In the genomic region with DNA sequence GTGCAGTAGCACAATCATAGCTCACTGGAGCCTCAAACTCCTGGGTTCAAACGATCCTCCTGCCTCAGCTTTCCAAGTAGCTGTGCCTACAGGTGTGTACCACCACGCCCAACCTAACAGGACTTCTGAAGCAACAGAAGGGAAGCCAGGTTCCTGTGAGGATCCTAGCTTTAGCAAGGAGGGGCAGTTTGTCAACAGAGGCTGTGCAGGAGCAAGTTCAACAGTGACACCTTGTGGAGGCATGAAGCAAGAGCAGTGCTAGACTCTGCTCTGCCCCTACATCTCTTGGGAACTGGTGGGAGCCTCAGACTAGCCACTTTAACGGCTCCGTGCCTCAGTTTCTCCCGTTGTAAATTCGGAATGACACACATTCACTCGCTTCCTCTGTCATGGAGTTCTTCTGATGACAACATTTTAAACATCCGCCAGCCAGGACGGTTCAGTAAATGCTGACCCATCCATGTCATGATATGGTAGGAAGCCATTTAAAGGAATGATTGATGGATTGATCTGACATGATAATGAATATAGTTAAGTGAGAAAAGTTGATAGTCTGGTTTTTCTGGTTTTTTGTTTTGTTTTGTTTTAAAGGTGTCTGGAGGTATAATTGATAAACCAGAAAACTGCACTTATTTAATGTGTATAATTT, we compare ENCODE assay signal across 1 cellular context.
TF ChIP-seq lines count a peak whose summit lies in the region.

No MANE protein-coding gene starts in this region.

TF ChIP-seq in HepG2, 621 proteins besides CTCF, POLR2A, EP300 and RAD21 (continued from another document and continues in another):
- TF ChIP-seq, protein P1, sequence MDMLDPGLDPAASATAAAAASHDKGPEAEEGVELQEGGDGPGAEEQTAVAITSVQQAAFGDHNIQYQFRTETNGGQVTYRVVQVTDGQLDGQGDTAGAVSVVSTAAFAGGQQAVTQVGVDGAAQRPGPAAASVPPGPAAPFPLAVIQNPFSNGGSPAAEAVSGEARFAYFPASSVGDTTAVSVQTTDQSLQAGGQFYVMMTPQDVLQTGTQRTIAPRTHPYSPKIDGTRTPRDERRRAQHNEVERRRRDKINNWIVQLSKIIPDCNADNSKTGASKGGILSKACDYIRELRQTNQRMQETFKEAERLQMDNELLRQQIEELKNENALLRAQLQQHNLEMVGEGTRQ (IDR thresholded peaks at IDR 0.05; ENCODE audit: low read depth, low read length), result no peak
- TF ChIP-seq, protein P1 (CRISPR knock-in tag; IDR thresholded peaks at IDR 0.05; ENCODE audit: borderline replicate concordance), result no peak
- TF ChIP-seq ZNF709 (CRISPR knock-in tag; IDR thresholded peaks at IDR 0.05) (no peak), SKI (IDR thresholded peaks at IDR 0.05; ENCODE audit: partially characterized antibody) (no peak), MXI1 (IDR thresholded peaks at IDR 0.05; ENCODE audit: borderline replicate concordance, low read depth, low read length) (no peak), ARNT2 (CRISPR knock-in tag; IDR thresholded peaks at IDR 0.05; ENCODE audit: low read depth) (no peak), SMAD1 (CRISPR knock-in tag; IDR thresholded peaks at IDR 0.05; ENCODE audit: borderline replicate concordance, low read depth) (no peak), ZNF350 (CRISPR knock-in tag; IDR thresholded peaks at IDR 0.05; ENCODE audit: borderline replicate concordance, low read depth) (no peak), SMAD3 (CRISPR knock-in tag; IDR thresholded peaks at IDR 0.05) (no peak), JUN (CRISPR knock-in tag; IDR thresholded peaks at IDR 0.05) (no peak), FOXK1 (CRISPR knock-in tag; IDR thresholded peaks at IDR 0.05; ENCODE audit: borderline replicate concordance, low read depth) (no peak), ZNF792 (CRISPR knock-in tag; IDR thresholded peaks at IDR 0.05) (no peak), RCOR2 (CRISPR knock-in tag; IDR thresholded peaks at IDR 0.05) (0 out of 2 replicates have a peak, but pooled peaks have one; percentile 26), ZNF713 (CRISPR knock-in tag; IDR thresholded peaks at IDR 0.05) (no peak), PRPF4 (IDR thresholded peaks at IDR 0.05; ENCODE audit: low read depth, low read length, poor library complexity, severe bottlenecking) (no peak), NFKB2 (CRISPR knock-in tag; IDR thresholded peaks at IDR 0.05; ENCODE audit: borderline replicate concordance) (no peak), BRD4 (CRISPR knock-in tag; IDR thresholded peaks at IDR 0.05) (no peak), KLF11 (CRISPR knock-in tag; IDR thresholded peaks at IDR 0.05) (no peak), SOX13 (IDR thresholded peaks at IDR 0.05) (no peak), SOX13 (CRISPR knock-in tag; conservative IDR thresholded peaks at IDR 0.05 in 1 of 2, IDR thresholded peaks at IDR 0.05 in 1 of 2) (no peak), ZNF552 (CRISPR knock-in tag; IDR thresholded peaks at IDR 0.05; ENCODE audit: borderline replicate concordance) (no peak), ZNF660 (CRISPR knock-in tag; IDR thresholded peaks at IDR 0.05; ENCODE audit: borderline replicate concordance, low read depth) (no peak), MBNL3 (CRISPR knock-in tag; conservative IDR thresholded peaks at IDR 0.05) (no peak), TOPORS (CRISPR knock-in tag; IDR thresholded peaks at IDR 0.05) (peak; percentile 99), CEBPG (CRISPR knock-in tag; IDR thresholded peaks at IDR 0.05) (peak; percentile 48), SAFB2 (CRISPR knock-in tag; IDR thresholded peaks at IDR 0.05; ENCODE audit: borderline replicate concordance, low read depth) (no peak), LCORL (IDR thresholded peaks at IDR 0.05) (no peak), LCORL (CRISPR knock-in tag; IDR thresholded peaks at IDR 0.05) (no peak; the same call in 1 of the 2 replicates), ATM (IDR thresholded peaks at IDR 0.05; ENCODE audit: borderline replicate concordance) (no peak), RBAK (CRISPR knock-in tag; IDR thresholded peaks at IDR 0.05) (no peak), NFRKB (IDR thresholded peaks at IDR 0.05) (no peak), HOXA7 (CRISPR knock-in tag; IDR thresholded peaks at IDR 0.05) (no peak), ARHGAP35 (CRISPR knock-in tag; IDR thresholded peaks at IDR 0.05; ENCODE audit: borderline replicate concordance) (peak; percentile 68; the same call in 1 of the 2 replicates)
- TF ChIP-seq, protein P2, sequence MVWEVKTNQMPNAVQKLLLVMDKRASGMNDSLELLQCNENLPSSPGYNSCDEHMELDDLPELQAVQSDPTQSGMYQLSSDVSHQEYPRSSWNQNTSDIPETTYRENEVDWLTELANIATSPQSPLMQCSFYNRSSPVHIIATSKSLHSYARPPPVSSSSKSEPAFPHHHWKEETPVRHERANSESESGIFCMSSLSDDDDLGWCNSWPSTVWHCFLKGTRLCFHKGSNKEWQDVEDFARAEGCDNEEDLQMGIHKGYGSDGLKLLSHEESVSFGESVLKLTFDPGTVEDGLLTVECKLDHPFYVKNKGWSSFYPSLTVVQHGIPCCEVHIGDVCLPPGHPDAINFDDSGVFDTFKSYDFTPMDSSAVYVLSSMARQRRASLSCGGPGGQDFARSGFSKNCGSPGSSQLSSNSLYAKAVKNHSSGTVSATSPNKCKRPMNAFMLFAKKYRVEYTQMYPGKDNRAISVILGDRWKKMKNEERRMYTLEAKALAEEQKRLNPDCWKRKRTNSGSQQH (CRISPR knock-in tag; IDR thresholded peaks at IDR 0.05; ENCODE audit: low read depth), result no peak
- TF ChIP-seq, protein P3, sequence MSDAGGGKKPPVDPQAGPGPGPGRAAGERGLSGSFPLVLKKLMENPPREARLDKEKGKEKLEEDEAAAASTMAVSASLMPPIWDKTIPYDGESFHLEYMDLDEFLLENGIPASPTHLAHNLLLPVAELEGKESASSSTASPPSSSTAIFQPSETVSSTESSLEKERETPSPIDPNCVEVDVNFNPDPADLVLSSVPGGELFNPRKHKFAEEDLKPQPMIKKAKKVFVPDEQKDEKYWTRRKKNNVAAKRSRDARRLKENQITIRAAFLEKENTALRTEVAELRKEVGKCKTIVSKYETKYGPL (CRISPR knock-in tag; IDR thresholded peaks at IDR 0.05), result no peak
- TF ChIP-seq, protein P4, sequence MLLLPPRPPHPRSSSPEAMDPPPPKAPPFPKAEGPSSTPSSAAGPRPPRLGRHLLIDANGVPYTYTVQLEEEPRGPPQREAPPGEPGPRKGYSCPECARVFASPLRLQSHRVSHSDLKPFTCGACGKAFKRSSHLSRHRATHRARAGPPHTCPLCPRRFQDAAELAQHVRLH (CRISPR knock-in tag; IDR thresholded peaks at IDR 0.05; ENCODE audit: borderline replicate concordance, low read depth), result no peak
- TF ChIP-seq, protein P5, sequence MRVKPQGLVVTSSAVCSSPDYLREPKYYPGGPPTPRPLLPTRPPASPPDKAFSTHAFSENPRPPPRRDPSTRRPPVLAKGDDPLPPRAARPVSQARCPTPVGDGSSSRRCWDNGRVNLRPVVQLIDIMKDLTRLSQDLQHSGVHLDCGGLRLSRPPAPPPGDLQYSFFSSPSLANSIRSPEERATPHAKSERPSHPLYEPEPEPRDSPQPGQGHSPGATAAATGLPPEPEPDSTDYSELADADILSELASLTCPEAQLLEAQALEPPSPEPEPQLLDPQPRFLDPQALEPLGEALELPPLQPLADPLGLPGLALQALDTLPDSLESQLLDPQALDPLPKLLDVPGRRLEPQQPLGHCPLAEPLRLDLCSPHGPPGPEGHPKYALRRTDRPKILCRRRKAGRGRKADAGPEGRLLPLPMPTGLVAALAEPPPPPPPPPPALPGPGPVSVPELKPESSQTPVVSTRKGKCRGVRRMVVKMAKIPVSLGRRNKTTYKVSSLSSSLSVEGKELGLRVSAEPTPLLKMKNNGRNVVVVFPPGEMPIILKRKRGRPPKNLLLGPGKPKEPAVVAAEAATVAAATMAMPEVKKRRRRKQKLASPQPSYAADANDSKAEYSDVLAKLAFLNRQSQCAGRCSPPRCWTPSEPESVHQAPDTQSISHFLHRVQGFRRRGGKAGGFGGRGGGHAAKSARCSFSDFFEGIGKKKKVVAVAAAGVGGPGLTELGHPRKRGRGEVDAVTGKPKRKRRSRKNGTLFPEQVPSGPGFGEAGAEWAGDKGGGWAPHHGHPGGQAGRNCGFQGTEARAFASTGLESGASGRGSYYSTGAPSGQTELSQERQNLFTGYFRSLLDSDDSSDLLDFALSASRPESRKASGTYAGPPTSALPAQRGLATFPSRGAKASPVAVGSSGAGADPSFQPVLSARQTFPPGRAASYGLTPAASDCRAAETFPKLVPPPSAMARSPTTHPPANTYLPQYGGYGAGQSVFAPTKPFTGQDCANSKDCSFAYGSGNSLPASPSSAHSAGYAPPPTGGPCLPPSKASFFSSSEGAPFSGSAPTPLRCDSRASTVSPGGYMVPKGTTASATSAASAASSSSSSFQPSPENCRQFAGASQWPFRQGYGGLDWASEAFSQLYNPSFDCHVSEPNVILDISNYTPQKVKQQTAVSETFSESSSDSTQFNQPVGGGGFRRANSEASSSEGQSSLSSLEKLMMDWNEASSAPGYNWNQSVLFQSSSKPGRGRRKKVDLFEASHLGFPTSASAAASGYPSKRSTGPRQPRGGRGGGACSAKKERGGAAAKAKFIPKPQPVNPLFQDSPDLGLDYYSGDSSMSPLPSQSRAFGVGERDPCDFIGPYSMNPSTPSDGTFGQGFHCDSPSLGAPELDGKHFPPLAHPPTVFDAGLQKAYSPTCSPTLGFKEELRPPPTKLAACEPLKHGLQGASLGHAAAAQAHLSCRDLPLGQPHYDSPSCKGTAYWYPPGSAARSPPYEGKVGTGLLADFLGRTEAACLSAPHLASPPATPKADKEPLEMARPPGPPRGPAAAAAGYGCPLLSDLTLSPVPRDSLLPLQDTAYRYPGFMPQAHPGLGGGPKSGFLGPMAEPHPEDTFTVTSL (CRISPR knock-in tag; IDR thresholded peaks at IDR 0.05; ENCODE audit: borderline replicate concordance), result no peak
- TF ChIP-seq, protein P6, sequence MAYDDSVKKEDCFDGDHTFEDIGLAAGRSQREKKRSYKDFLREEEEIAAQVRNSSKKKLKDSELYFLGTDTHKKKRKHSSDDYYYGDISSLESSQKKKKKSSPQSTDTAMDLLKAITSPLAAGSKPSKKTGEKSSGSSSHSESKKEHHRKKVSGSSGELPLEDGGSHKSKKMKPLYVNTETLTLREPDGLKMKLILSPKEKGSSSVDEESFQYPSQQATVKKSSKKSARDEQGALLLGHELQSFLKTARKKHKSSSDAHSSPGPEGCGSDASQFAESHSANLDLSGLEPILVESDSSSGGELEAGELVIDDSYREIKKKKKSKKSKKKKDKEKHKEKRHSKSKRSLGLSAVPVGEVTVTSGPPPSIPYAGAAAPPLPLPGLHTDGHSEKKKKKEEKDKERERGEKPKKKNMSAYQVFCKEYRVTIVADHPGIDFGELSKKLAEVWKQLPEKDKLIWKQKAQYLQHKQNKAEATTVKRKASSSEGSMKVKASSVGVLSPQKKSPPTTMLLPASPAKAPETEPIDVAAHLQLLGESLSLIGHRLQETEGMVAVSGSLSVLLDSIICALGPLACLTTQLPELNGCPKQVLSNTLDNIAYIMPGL (CRISPR knock-in tag; IDR thresholded peaks at IDR 0.05; ENCODE audit: borderline replicate concordance in 1 of 2, low read depth in 1 of 2), result peak; percentile 53 to 73; a peak in 3 of 4 replicates
- TF ChIP-seq, protein P7, sequence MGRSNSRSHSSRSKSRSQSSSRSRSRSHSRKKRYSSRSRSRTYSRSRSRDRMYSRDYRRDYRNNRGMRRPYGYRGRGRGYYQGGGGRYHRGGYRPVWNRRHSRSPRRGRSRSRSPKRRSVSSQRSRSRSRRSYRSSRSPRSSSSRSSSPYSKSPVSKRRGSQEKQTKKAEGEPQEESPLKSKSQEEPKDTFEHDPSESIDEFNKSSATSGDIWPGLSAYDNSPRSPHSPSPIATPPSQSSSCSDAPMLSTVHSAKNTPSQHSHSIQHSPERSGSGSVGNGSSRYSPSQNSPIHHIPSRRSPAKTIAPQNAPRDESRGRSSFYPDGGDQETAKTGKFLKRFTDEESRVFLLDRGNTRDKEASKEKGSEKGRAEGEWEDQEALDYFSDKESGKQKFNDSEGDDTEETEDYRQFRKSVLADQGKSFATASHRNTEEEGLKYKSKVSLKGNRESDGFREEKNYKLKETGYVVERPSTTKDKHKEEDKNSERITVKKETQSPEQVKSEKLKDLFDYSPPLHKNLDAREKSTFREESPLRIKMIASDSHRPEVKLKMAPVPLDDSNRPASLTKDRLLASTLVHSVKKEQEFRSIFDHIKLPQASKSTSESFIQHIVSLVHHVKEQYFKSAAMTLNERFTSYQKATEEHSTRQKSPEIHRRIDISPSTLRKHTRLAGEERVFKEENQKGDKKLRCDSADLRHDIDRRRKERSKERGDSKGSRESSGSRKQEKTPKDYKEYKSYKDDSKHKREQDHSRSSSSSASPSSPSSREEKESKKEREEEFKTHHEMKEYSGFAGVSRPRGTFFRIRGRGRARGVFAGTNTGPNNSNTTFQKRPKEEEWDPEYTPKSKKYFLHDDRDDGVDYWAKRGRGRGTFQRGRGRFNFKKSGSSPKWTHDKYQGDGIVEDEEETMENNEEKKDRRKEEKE (IDR thresholded peaks at IDR 0.05), result no peak
- TF ChIP-seq, protein P8, sequence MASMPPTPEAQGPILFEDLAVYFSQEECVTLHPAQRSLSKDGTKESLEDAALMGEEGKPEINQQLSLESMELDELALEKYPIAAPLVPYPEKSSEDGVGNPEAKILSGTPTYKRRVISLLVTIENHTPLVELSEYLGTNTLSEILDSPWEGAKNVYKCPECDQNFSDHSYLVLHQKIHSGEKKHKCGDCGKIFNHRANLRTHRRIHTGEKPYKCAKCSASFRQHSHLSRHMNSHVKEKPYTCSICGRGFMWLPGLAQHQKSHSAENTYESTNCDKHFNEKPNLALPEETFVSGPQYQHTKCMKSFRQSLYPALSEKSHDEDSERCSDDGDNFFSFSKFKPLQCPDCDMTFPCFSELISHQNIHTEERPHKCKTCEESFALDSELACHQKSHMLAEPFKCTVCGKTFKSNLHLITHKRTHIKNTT (CRISPR knock-in tag; IDR thresholded peaks at IDR 0.05), result no peak
- TF ChIP-seq, protein P9, sequence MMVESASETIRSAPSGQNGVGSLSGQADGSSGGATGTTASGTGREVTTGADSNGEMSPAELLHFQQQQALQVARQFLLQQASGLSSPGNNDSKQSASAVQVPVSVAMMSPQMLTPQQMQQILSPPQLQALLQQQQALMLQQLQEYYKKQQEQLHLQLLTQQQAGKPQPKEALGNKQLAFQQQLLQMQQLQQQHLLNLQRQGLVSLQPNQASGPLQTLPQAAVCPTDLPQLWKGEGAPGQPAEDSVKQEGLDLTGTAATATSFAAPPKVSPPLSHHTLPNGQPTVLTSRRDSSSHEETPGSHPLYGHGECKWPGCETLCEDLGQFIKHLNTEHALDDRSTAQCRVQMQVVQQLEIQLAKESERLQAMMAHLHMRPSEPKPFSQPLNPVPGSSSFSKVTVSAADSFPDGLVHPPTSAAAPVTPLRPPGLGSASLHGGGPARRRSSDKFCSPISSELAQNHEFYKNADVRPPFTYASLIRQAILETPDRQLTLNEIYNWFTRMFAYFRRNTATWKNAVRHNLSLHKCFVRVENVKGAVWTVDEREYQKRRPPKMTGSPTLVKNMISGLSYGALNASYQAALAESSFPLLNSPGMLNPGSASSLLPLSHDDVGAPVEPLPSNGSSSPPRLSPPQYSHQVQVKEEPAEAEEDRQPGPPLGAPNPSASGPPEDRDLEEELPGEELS (CRISPR knock-in tag; IDR thresholded peaks at IDR 0.05), result no peak
